In genomic region chr11:102753267-102753666, GRCh38 we compare ENCODE assay signal across 9 cellular contexts. TPM values are rescaled to one million over a fixed set of nuclear protein-coding genes. Genes with fewer than 3 reads are reported as not detected.
"Had no signal": no experiment of that assay in that cellular context is flagged by ENCODE, and none has a peak within 500 bp of the region (broad histone marks: within the 10 kb centered on the region; RNA-seq: fewer than 3 reads in every experiment).

No MANE protein-coding gene starts in this region.

- H3K4me1 Mint-ChIP-seq: IgD-negative memory B cell had no signal

- H3K4me3 Mint-ChIP-seq: IgD-negative memory B cell had no signal

- DNase-seq: GOT3, H7, HCEC 1CT, KBM-7 had no signal

- ATAC-seq: HepG2 had no signal

- FAIRE-seq: HepG2 had no signal

- H3K27ac Mint-ChIP-seq: IgD-negative memory B cell had no signal

- H3K36me3 Mint-ChIP-seq: IgD-negative memory B cell had no signal

- H3K27ac ChIP-seq: HL-60 had no signal

RNA-seq across cellular contexts. Expression of gene MMP10, which starts 27.2 kb away (rescaled TPM):
- total RNA-seq: H7, HepG2, HT1080 had no signal
- polyA plus RNA-seq: IgD-negative memory B cell had no signal

RNA-seq across cellular contexts. Expression of gene MMP8, which starts 28.5 kb away (rescaled TPM):
- total RNA-seq: H4, H7, HepG2 had no signal
- polyA plus RNA-seq: HepG2, IgD-negative memory B cell had no signal

RNA-seq across cellular contexts. Expression of gene MMP1, which starts 44.7 kb away (rescaled TPM):
- polyA plus RNA-seq: IgD-negative memory B cell had no signal

RNA-seq across cellular contexts. Expression of gene MMP27, which starts 47.7 kb away (rescaled TPM):
- total RNA-seq: H4, H7, HepG2, HT1080 had no signal
- polyA plus RNA-seq: HepG2, IgD-negative memory B cell had no signal
